8 cellular contexts compared by ENCODE assay signal in the genomic region with DNA sequence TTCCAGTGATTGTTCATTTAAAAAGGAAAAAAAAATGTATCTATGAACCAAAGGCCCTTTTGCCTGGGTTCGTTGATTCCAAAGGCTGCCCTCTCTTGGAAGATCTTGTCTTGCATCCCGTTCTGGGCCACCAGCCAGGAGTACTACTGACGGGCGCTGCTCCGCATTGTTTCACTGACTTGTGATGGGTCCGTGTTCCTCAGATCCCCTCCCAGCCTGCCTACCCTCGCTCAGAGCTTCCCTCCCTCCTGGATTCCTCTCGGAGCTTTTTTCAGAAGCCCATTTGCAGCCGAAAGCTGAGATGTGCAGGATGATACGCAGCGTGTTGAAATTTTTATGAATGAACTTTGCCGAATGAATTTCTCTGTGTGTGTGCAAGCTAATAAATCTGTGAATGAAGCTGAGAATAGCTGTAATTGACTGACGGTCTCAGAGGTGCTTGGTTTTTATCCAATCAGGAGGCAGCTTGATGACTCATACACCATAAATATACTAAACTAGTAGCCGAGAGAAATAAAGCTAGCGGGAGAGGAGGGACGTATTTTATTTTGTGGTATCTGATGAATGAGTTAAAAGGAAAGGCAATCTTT. TPM values are rescaled to one million over a fixed set of nuclear protein-coding genes. Genes with fewer than 3 reads are reported as not detected.
DNase-seq lines count a peak whose midpoint lies in the region; TF ChIP-seq lines count a peak whose summit lies in the region.

A gene with protein sequence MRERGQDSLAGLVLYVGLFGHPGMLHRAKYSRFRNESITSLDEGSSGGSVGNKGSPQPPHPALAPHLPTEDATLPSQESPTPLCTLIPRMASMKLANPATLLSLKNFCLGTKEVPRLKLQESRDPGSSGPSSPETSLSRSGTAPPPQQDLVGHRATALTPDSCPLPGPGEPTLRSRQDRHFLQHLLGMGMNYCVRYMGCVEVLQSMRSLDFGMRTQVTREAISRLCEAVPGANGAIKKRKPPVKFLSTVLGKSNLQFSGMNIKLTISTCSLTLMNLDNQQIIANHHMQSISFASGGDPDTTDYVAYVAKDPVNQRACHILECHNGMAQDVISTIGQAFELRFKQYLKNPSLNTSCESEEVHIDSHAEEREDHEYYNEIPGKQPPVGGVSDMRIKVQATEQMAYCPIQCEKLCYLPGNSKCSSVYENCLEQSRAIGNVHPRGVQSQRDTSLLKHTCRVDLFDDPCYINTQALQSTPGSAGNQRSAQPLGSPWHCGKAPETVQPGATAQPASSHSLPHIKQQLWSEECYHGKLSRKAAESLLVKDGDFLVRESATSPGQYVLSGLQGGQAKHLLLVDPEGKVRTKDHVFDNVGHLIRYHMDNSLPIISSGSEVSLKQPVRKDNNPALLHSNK (minus strand): TSS at position 396 of the 590 bp plus-strand sequence. CDS start 904 bp downstream, outside the sequence.

- no peaks in the 10 kb centered on the region for H3K4me1 ChIP-seq in ectodermal cell (ENCODE audit: control insufficient read depth, insufficient read depth, low read length)
- peaks cover 9 to 24% (median 21%) of the 10 kb centered on the region in 6 donors for H3K4me1 ChIP-seq in spleen

- 0 to 2% methylated on average over 15 to 16 of the region's 16 CpGs for WGBS in ectodermal cell, 2 experiments
- WGBS in spleen, 5 donors, result 1% methylated on average over 16 of the region's 16 CpGs

- H3K4me3 ChIP-seq in ectodermal cell (ENCODE audit: insufficient read depth, low read depth, low read length) (peak within 1 kb of the TSS; percentile 48), spleen (peak within 1 kb of the TSS; percentile 5 to 68 (median 32))

- H3K27ac ChIP-seq in ectodermal cell (ENCODE audit: insufficient read depth, low read depth, low read length, poor library complexity, severe bottlenecking) (no peak within 1 kb of the TSS), spleen (no peak within 1 kb of the TSS)

- intact Hi-C loops in spleen (cut with DNase I; ENCODE audit: low total_unique reads), result no loop called here

- H3K9me3 ChIP-seq in ectodermal cell (ENCODE audit: control insufficient read depth, low read length) (no peaks in the 10 kb centered on the region), spleen (no peaks in the 10 kb centered on the region)

- TF ChIP-seq CTCF in spleen (IDR thresholded peaks at IDR 0.05 in 8 of 11, conservative IDR thresholded peaks at IDR 0.05 in 3 of 11), result peak in 1 of 11 experiments; percentile 19

- no peak for TF ChIP-seq POLR2A in spleen (IDR thresholded peaks at IDR 0.05)

- no peaks in the 10 kb centered on the region for H3K36me3 ChIP-seq in ectodermal cell (ENCODE audit: control insufficient read depth, insufficient read depth, low read length)
- H3K36me3 ChIP-seq in spleen, result no peaks in the 10 kb centered on the region

- H3K27me3 ChIP-seq in ectodermal cell (ENCODE audit: control insufficient read depth, insufficient read depth, low read length, poor library complexity, severe bottlenecking), result peaks cover 49% of the 10 kb centered on the region
- H3K27me3 ChIP-seq in spleen (replicated peaks in 1 of 7), result peaks cover 0 to 46% (median 15%) of the 10 kb centered on the region in 7 donors

- in situ Hi-C loops in SK-MEL-5 (cut with HindIII; ENCODE audit: low pct_unique_long_range_greater_than_20kb, low sequenced_read_pairs), result no loop called here

- DNase-seq in stimulated activated CD4-positive, alpha-beta T cell treated with anti-CD3 and anti-CD28 coated beads, Interleukin-2, amount 100 ng/mL, for 24 hours, result peak; percentile 16 to 22
- no peak for DNase-seq in stimulated activated CD4-positive, alpha-beta T cell treated with anti-CD3 and anti-CD28 coated beads, Interleukin-4, amount 100 ng/mL, for 1 hour
- peak; percentile 72 for DNase-seq in HuH-7 (ENCODE audit: low spot score)
- peak; percentile 83 for DNase-seq in SK-MEL-5 (ENCODE audit: low read depth, low spot score)
- DNase-seq in left kidney (ENCODE audit: low read depth, low spot score), result peak; percentile 92
- no peak for DNase-seq in spleen
- DNase-seq in effector CD8-positive, alpha-beta T cell (lab: John Stamatoyannopoulos, UW), result no peak

RNA-seq across cellular contexts. Expression of the gene that starts here (rescaled TPM):
- 20.9 and 21.3 TPM in 2 replicates for total RNA-seq in SK-MEL-5 (2014; rRNA removed; shearing (Covaris generic))
- 13.8 and 19.4 TPM in 2 replicates for polyA plus RNA-seq in SK-MEL-5 (2015; cell fraction: cytosol; rRNA removed)
- polyA plus RNA-seq in SK-MEL-5 (2015; cell fraction: nucleus; rRNA removed), result 15.4 and 22.4 TPM in 2 replicates
- 0.83 TPM for polyA plus RNA-seq in ectodermal cell (2013, experiment 1 of 4)
- polyA plus RNA-seq in ectodermal cell (2013, experiment 2 of 4), result 1.3 TPM
- 1.2 TPM for polyA plus RNA-seq in ectodermal cell (2013, experiment 3 of 4)
- polyA plus RNA-seq in ectodermal cell (2013, experiment 4 of 4), result 1.9 TPM
- total RNA-seq in spleen, result under 1 TPM in 2 of 7 donors, not detected in 5; 0.26 to 0.27 TPM
- polyA plus RNA-seq in spleen, result under 1 TPM; 0.20 to 0.42 (median 0.27) TPM

Comparison
In these comparisons a context has a peak if more than half of its experiments do, and no peak if none do; other contexts are left out.
1. RNA of the gene that starts here (total RNA-seq): 20.9 to 21.3 TPM in SK-MEL-5; 0.26 to 0.27 TPM in spleen; every median in the first group is over 10 times any median in the second.
2. DNase-seq: peak in stimulated activated CD4-positive, alpha-beta T cell treated with anti-CD3 and anti-CD28 coated beads, Interleukin-2, amount 100 ng/mL, for 24 hours (2 of 2), HuH-7 (single experiment), SK-MEL-5 (single experiment) and left kidney (single experiment); none in stimulated activated CD4-positive, alpha-beta T cell treated with anti-CD3 and anti-CD28 coated beads, Interleukin-4, amount 100 ng/mL, for 1 hour (single experiment), spleen (single experiment) and effector CD8-positive, alpha-beta T cell (single experiment).